28 cellular contexts compared by ENCODE assay signal in the genomic region with DNA sequence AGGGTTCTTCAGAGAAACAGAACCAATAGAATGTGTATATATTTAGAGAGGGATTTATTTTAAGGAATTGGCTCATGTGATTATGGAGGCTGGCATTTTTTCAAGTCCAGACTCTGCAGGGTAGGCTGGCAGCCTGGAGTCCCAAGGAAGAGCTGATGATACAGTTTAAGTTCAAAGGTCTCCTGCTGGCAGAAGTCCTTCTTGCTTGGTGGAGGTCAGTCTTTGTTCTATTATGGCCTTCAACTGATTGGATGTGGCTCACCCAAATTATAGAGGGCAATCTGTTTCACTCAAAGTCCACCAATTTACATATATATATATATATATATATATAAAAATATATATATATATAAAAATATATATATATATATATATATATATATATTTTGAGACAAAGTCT.
"Had no signal": no experiment of that assay in that cellular context is flagged by ENCODE, and none has a peak within 500 bp of the region (broad histone marks: within the 10 kb centered on the region; RNA-seq: fewer than 3 reads in every experiment).

No MANE protein-coding gene starts in this region.

- ATAC-seq: effector memory CD8-positive, alpha-beta T cell; esophagus mucosa; foreskin keratinocyte; gastrocnemius medialis; gastroesophageal sphincter; heart right ventricle had no signal

- H3K9me3 ChIP-seq: colonic mucosa, esophagus squamous epithelium, gastrocnemius medialis, gastroesophageal sphincter had no signal

- FAIRE-seq: colon, endometrium, endothelial cell of umbilical vein, frontal cortex had no signal

- H3K27ac ChIP-seq: colonic mucosa, coronary artery, dorsolateral prefrontal cortex, epithelial cell of prostate, esophagus muscularis mucosa, esophagus squamous epithelium, foreskin keratinocyte, gastrocnemius medialis, gastroesophageal sphincter, heart left ventricle, heart right ventricle had no signal

- DNase-seq: colonic mucosa; cortex of kidney; dermis blood vessel endothelial cell; dorsolateral prefrontal cortex; effector CD4-positive, alpha-beta T cell; effector CD8-positive, alpha-beta T cell; effector memory CD4-positive, alpha-beta T cell; effector memory CD8-positive, alpha-beta T cell; endodermal cell; erythroblast; esophagus squamous epithelium; foreskin fibroblast; foreskin keratinocyte; foreskin melanocyte; gastrocnemius medialis; glutamatergic neuron; head of caudate nucleus; heart left ventricle; heart right ventricle had no signal

- H3K27me3 ChIP-seq: colonic mucosa, esophagus squamous epithelium, foreskin keratinocyte, gastroesophageal sphincter had no signal

- H3K4me3 ChIP-seq: colonic mucosa, coronary artery, dorsolateral prefrontal cortex, esophagus muscularis mucosa, esophagus squamous epithelium, gastrocnemius medialis, gastroesophageal sphincter, heart left ventricle, heart right ventricle had no signal

- H3K4me1 ChIP-seq: colonic mucosa, esophagus muscularis mucosa, foreskin keratinocyte, gastrocnemius medialis, gastroesophageal sphincter, heart left ventricle, heart right ventricle had no signal

- H3K36me3 ChIP-seq: colonic mucosa, esophagus muscularis mucosa, esophagus squamous epithelium, gastrocnemius medialis, gastroesophageal sphincter, heart left ventricle, heart right ventricle had no signal
